In the genomic region with DNA sequence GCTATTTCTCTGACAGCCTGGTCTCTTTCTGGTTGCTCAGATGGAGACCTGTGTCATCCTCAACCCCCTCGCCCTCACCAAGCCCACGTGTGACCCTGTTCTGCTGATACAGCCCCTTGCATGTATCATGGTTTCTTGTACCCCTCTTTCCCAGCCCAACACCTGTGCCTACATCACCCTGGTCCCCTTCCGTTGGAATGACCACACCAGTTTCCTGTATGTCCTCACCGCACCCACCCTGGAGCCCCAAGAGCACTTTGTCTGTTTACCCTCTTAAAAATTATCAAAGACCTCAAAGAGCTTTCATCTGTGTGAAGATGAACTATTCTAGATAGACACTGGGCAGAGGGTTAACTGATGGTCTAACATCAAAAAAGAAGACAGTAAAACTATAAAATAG, we compare ENCODE assay signal across 22 cellular contexts.
DNase-seq lines count a peak whose midpoint lies in the region; ATAC-seq and TF ChIP-seq lines count a peak whose summit lies in the region.
"Had no signal": no experiment of that assay in that cellular context is flagged by ENCODE, and none has a peak within 500 bp of the region (broad histone marks: within the 10 kb centered on the region; RNA-seq: fewer than 3 reads in every experiment).

No MANE protein-coding gene starts in this region.

- intact Hi-C loops in heart left ventricle (cut with DNase I) = no loop called here

- H3K4me1 Mint-ChIP-seq in osteocyte (ENCODE audit: unreplicated experiment) = peaks cover 5% of the 10 kb centered on the region
- H3K4me1 Mint-ChIP-seq in progenitor cell of endocrine pancreas (ENCODE audit: low read depth) = peaks cover 5% of the 10 kb centered on the region

- H3K9me3 Mint-ChIP-seq in osteocyte (ENCODE audit: unreplicated experiment) = no peaks in the 10 kb centered on the region
- no peaks in the 10 kb centered on the region for H3K9me3 Mint-ChIP-seq in progenitor cell of endocrine pancreas (ENCODE audit: low read depth)
- H3K9me3 Mint-ChIP-seq: CD4-positive, alpha-beta memory T cell; IgD-negative memory B cell had no signal

- 88 to 98% (median 91%) methylated on average over 4 of the region's 4 CpGs for WGBS in heart left ventricle, 4 donors

- H3K27ac Mint-ChIP-seq in osteocyte (ENCODE audit: unreplicated experiment) (no peak overlapping the region), progenitor cell of endocrine pancreas (no peak overlapping the region)

- H3K27ac ChIP-seq in right atrium auricular region = no peak overlapping the region
- H3K27ac ChIP-seq in heart left ventricle = no peak overlapping the region
- H3K27ac ChIP-seq: 22Rv1, HL-60 had no signal

- H3K27me3 Mint-ChIP-seq in osteocyte (ENCODE audit: unreplicated experiment) = no peaks in the 10 kb centered on the region
- H3K27me3 Mint-ChIP-seq in progenitor cell of endocrine pancreas = no peaks in the 10 kb centered on the region
- H3K27me3 Mint-ChIP-seq: CD4-positive, alpha-beta memory T cell; IgD-negative memory B cell had no signal

- H3K4me1 ChIP-seq in right atrium auricular region (no peaks in the 10 kb centered on the region), heart left ventricle (peaks cover 0 to 7% (median 0%) of the 10 kb centered on the region in 12 donors)

- H3K4me3 Mint-ChIP-seq in osteocyte (ENCODE audit: unreplicated experiment) (no peak overlapping the region), progenitor cell of endocrine pancreas (ENCODE audit: low read depth) (no peak overlapping the region)
- H3K4me3 Mint-ChIP-seq: CD4-positive, alpha-beta memory T cell; IgD-negative memory B cell had no signal

- TF ChIP-seq CTCF in right atrium auricular region (IDR thresholded peaks at IDR 0.05) = no peak
- TF ChIP-seq CTCF in heart left ventricle (IDR thresholded peaks at IDR 0.05) = no peak
- no peak for TF ChIP-seq CTCF in osteocyte (IDR thresholded peaks at IDR 0.05)
- no peak for TF ChIP-seq CTCF in progenitor cell of endocrine pancreas (IDR thresholded peaks at IDR 0.05; ENCODE audit: unreplicated experiment)

- H3K4me3 ChIP-seq in right atrium auricular region (no peak overlapping the region), heart left ventricle (no peak overlapping the region)
- H3K4me3 ChIP-seq: GM12878, HAP-1 had no signal

- TF ChIP-seq POLR2A in heart left ventricle (IDR thresholded peaks at IDR 0.05) = no peak

- ATAC-seq in heart left ventricle (no peak), GM21390 (IDR thresholded peaks at IDR 0.05; ENCODE audit: unreplicated experiment) (no peak), HG02642 (IDR thresholded peaks at IDR 0.05; ENCODE audit: poor library complexity, unreplicated experiment) (no peak)
- ATAC-seq: GM12878 had no signal

- H3K27me3 ChIP-seq in right atrium auricular region (no peaks in the 10 kb centered on the region), heart left ventricle (no peaks in the 10 kb centered on the region)

- H3K9me3 ChIP-seq in right atrium auricular region (no peaks in the 10 kb centered on the region), heart left ventricle (no peaks in the 10 kb centered on the region)
- H3K9me3 ChIP-seq: HAP-1 had no signal

- H3K36me3 Mint-ChIP-seq in osteocyte (ENCODE audit: unreplicated experiment) (peaks cover 49% of the 10 kb centered on the region), progenitor cell of endocrine pancreas (ENCODE audit: insufficient read depth) (peaks cover 20% of the 10 kb centered on the region)

- H3K36me3 ChIP-seq in right atrium auricular region (peaks cover 11% of the 10 kb centered on the region), heart left ventricle (peaks cover 0 to 91% (median 66%) of the 10 kb centered on the region in 9 donors)

- DNase-seq in DMS53 (lab: John Stamatoyannopoulos, UW) (peak; percentile 15), DMS53 treated with DMSO at 0.1 percent for 48 hours (lab: John Stamatoyannopoulos, UW; ENCODE audit: unreplicated experiment) (no peak), right atrium auricular region (ENCODE audit: low spot score) (peak; percentile 2), heart left ventricle (no peak), osteocyte (ENCODE audit: extremely low spot score, unreplicated experiment) (peak; percentile 30), progenitor cell of endocrine pancreas (ENCODE audit: low spot score, unreplicated experiment) (no peak)
- DNase-seq: CD4-positive, alpha-beta memory T cell; DND-41; MV-4-11; NCI-H1417; NCI-H187 treated with DMSO at 0.1 percent for 48 hours; NCI-H2171; NCI-H446; NCI-H69; Right ventricle myocardium superior had no signal

Comparison
In these comparisons a context has a peak if more than half of its experiments do, and no peak if none do; other contexts are left out.
1. DNase-seq: peak in DMS53 (single experiment), right atrium auricular region (single experiment) and osteocyte (single experiment); none in DMS53 treated with DMSO at 0.1 percent for 48 hours (single experiment), heart left ventricle (0 of 5) and progenitor cell of endocrine pancreas (single experiment).